In the genomic region with DNA sequence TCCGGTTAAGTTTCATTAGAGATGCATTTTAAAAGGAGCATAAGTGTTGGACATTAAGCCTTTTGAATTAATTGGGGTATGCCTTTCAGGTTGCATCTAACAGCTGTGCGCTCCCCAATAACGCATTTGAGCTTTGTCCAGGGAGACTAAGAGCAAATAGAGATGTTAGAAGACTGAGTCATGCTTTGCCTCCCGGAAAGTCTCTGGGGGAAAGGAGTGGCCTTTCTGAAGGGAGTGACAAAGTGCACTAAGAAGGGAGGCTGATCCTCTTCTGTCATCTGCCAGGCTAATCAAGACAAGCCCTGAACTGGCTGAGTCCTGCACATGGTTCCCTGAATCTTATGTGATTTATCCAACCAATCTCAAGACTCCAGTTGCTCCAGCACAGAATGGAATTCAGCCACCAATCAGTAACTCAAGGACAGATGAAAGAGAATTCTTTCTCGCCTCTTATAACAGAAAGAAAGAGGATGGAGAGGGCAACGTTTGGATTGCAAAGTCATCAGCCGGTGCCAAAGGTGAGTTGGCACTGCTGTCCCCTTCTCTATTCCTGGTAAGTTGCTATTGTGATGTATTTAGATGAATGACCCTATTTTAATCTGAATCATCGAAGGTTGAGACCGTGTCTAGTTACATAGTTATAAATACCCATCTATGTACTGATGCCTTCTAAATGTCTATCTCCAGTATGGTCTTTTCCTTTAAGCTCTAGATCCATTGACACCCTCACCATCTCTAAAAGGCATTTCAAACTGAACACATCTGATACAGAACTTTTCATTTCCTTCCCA, we compare ENCODE assay signal across 12 cellular contexts. TPM values are rescaled to one million over a fixed set of nuclear protein-coding genes. Genes with fewer than 3 reads are reported as not detected.
A peak's percentile ranks its signal among the peaks of the same experiment; 100 is the strongest.
DNase-seq lines count a peak whose midpoint lies in the region; ATAC-seq and TF ChIP-seq lines count a peak whose summit lies in the region.
"Had no signal": no experiment of that assay in that cellular context is flagged by ENCODE, and none has a peak within 500 bp of the region (broad histone marks: within the 10 kb centered on the region; RNA-seq: fewer than 3 reads in every experiment).

No MANE protein-coding gene starts in this region.

- H3K79me2 ChIP-seq in GM23338 (replicated peaks; ENCODE audit: insufficient read depth): peaks cover 18% of the 10 kb centered on the region

- H3K27me3 Mint-ChIP-seq in GM23338 (ENCODE audit: insufficient read depth, low read depth, poor library complexity): peaks cover 2% of the 10 kb centered on the region
- no peaks in the 10 kb centered on the region for H3K27me3 Mint-ChIP-seq in CD8-positive, alpha-beta memory T cell

- ATAC-seq in GM23338 (no peak), GM18517 (IDR thresholded peaks at IDR 0.05; ENCODE audit: unreplicated experiment) (no peak), HG02759 (IDR thresholded peaks at IDR 0.05; ENCODE audit: unreplicated experiment) (no peak)
- ATAC-seq: gastroesophageal sphincter had no signal

- H3K4me1 Mint-ChIP-seq in GM23338: peaks cover 6% of the 10 kb centered on the region; the same call in 2 of the 3 replicates
- peaks cover 0 to 6% (median 6%) of the 10 kb centered on the region in 3 donors for H3K4me1 Mint-ChIP-seq in CD8-positive, alpha-beta memory T cell

- H3K9me3 Mint-ChIP-seq in GM23338: no peaks in the 10 kb centered on the region
- H3K9me3 Mint-ChIP-seq in CD8-positive, alpha-beta memory T cell: no peaks in the 10 kb centered on the region
- H3K9me3 Mint-ChIP-seq: neural crest cell had no signal

- TF ChIP-seq CTCF in GM23338 (conservative IDR thresholded peaks at IDR 0.05; ENCODE audit: low read depth in 2 of 2) (no peak), RWPE1 (conservative IDR thresholded peaks at IDR 0.05; ENCODE audit: low read depth) (no peak)

- H3K9me3 ChIP-seq in CD8-positive, alpha-beta memory T cell (ENCODE audit: low read length): no peaks in the 10 kb centered on the region
- H3K9me3 ChIP-seq: gastroesophageal sphincter had no signal

- H3K4me3 ChIP-seq in GM23338: no peak overlapping the region
- no peak overlapping the region for H3K4me3 ChIP-seq in CD8-positive, alpha-beta memory T cell (ENCODE audit: low read length)
- H3K4me3 ChIP-seq: gastroesophageal sphincter had no signal

- no peak overlapping the region for H2AFZ ChIP-seq in GM23338

- POLR2A ChIA-PET in RWPE1 (lab: Yijun Ruan, JAX; ENCODE audit: low non-redundant PET): no interaction called here
- POLR2A ChIA-PET in CD8-positive, alpha-beta memory T cell (lab: Charles Lee): no interaction called here

- H3K36me3 Mint-ChIP-seq in GM23338 (ENCODE audit: low read depth): peaks cover 21% of the 10 kb centered on the region; the same call in 2 of the 3 replicates
- H3K36me3 Mint-ChIP-seq in CD8-positive, alpha-beta memory T cell: peaks cover 0 to 19% (median 1%) of the 10 kb centered on the region in 3 donors

- H3K4me1 ChIP-seq in GM23338 (ENCODE audit: insufficient read depth): no peaks in the 10 kb centered on the region
- H3K4me1 ChIP-seq in CD8-positive, alpha-beta memory T cell (ENCODE audit: insufficient read depth, low read length): no peaks in the 10 kb centered on the region

- H3K27me3 ChIP-seq in GM23338 (ENCODE audit: insufficient read depth): no peaks in the 10 kb centered on the region
- H3K27me3 ChIP-seq in CD8-positive, alpha-beta memory T cell (ENCODE audit: insufficient read depth, low read length, poor library complexity, severe bottlenecking): no peaks in the 10 kb centered on the region
- H3K27me3 ChIP-seq: gastroesophageal sphincter had no signal

- no peak overlapping the region for H3K4me3 Mint-ChIP-seq in GM23338
- no peak overlapping the region for H3K4me3 Mint-ChIP-seq in CD8-positive, alpha-beta memory T cell
- H3K4me3 Mint-ChIP-seq: neural crest cell had no signal

- no peak overlapping the region for H3K4me2 ChIP-seq in GM23338

- H4K20me1 ChIP-seq in GM23338 (replicated peaks; ENCODE audit: insufficient read depth): peaks cover 5% of the 10 kb centered on the region; the same call in 1 of the 2 replicates

- no peak overlapping the region for H3K27ac Mint-ChIP-seq in GM23338
- H3K27ac Mint-ChIP-seq in CD8-positive, alpha-beta memory T cell: no peak overlapping the region

- CTCF ChIA-PET in RWPE1 (lab: Yijun Ruan, JAX): interaction anchor here (1.5 kb wide), 1 partner anchor 13 kb away, joined by 4 read pairs; no protein-coding TSS in a partner anchor
- CTCF ChIA-PET in CD8-positive, alpha-beta memory T cell (lab: Charles Lee): interaction anchor here (1.2 to 1.9 kb wide), 2 partner anchors 10 to 13 kb away, joined by 9 read pairs; no protein-coding TSS in a partner anchor

- H3K36me3 ChIP-seq in GM23338 (ENCODE audit: insufficient read depth): peaks cover 6% of the 10 kb centered on the region; the same call in 1 of the 2 replicates
- H3K36me3 ChIP-seq in CD8-positive, alpha-beta memory T cell (ENCODE audit: insufficient read depth, low read length): no peaks in the 10 kb centered on the region

- no peak for DNase-seq in GM23338 (ENCODE audit: low spot score)
- peak; percentile 64 for DNase-seq in RWPE1 (ENCODE audit: low spot score)
- DNase-seq in fibroblast of gingiva (ENCODE audit: low read depth): peak; percentile 67
- DNase-seq in renal cortical epithelial cell (ENCODE audit: low read depth): peak; percentile 47
- DNase-seq in DMS79 treated with DMSO at 0.1 percent for 48 hours (lab: John Stamatoyannopoulos, UW): no peak
- DNase-seq in CD8-positive, alpha-beta memory T cell: no peak
- DNase-seq: activated naive CD4-positive, alpha-beta T cell treated with Interleukin-2 at 50 U/mL for 16 hours; T-helper 2 cell had no signal

- no peaks in the 10 kb centered on the region for H3F3A ChIP-seq in GM23338 (replicated peaks; ENCODE audit: low read depth)

- no peaks in the 10 kb centered on the region for H3K9me2 ChIP-seq in GM23338 (ENCODE audit: insufficient read depth)

- peak overlapping the region; percentile 15; the same call in 1 of the 2 replicates for H3K27ac ChIP-seq in GM23338 (ENCODE audit: low read depth)
- H3K27ac ChIP-seq in RWPE1: no peak overlapping the region
- no peak overlapping the region for H3K27ac ChIP-seq in CD8-positive, alpha-beta memory T cell (ENCODE audit: low read depth, low read length)
- H3K27ac ChIP-seq: gastroesophageal sphincter had no signal

TF ChIP-seq in GM23338, 12 proteins besides CTCF, POLR2A, EP300 and RAD21 (continues in another document):
- TF ChIP-seq POLR2AphosphoS5 (IDR thresholded peaks at IDR 0.05; ENCODE audit: low read depth): no peak
- no peak for TF ChIP-seq CREB1 (CRISPR knock-in tag; IDR thresholded peaks at IDR 0.05; ENCODE audit: low read depth)
- TF ChIP-seq JUNB (IDR thresholded peaks at IDR 0.05; ENCODE audit: unreplicated experiment): no peak
- no peak for TF ChIP-seq ZNF331 (CRISPR knock-in tag; IDR thresholded peaks at IDR 0.05; ENCODE audit: low read depth)

RNA-seq across cellular contexts. Expression of a gene that starts 12.1 kb away (rescaled TPM):
- total RNA-seq in GM23338 (2014; rRNA removed; shearing (Covaris generic)): 34.6 and 43.9 TPM in 2 replicates
- polyA plus RNA-seq in GM23338 (2016; fragmentation: Nextera tagmentation; extraction: Ambion mirVana): 10.1 and 10.4 TPM in 2 replicates
- 46.5 and 62.2 TPM in 2 replicates for total RNA-seq in renal cortical epithelial cell
- 10 to 100 TPM; 45.9 to 46.1 TPM for total RNA-seq in CD8-positive, alpha-beta memory T cell
- 4.6 TPM for polyA plus RNA-seq in CD8-positive, alpha-beta memory T cell

RNA-seq across cellular contexts. Expression of a gene that starts 48.2 kb away (rescaled TPM):
- 43.5 and 58.3 TPM in 2 replicates for total RNA-seq in GM23338 (2014; rRNA removed; shearing (Covaris generic))
- polyA plus RNA-seq in GM23338 (2016; fragmentation: Nextera tagmentation; extraction: Ambion mirVana): 15.4 and 16.2 TPM in 2 replicates
- total RNA-seq in renal cortical epithelial cell: 19.3 and 33.0 TPM in 2 replicates
- 10 to 100 TPM; 67.1 to 78.4 TPM for total RNA-seq in CD8-positive, alpha-beta memory T cell
- 24.3 TPM for polyA plus RNA-seq in CD8-positive, alpha-beta memory T cell

Comparison
In these comparisons a context has a peak if more than half of its experiments do, and no peak if none do; other contexts are left out.
1. DNase-seq: peak in RWPE1 (single experiment), fibroblast of gingiva (single experiment) and renal cortical epithelial cell (single experiment); none in GM23338 (single experiment), DMS79 treated with DMSO at 0.1 percent for 48 hours (single experiment) and CD8-positive, alpha-beta memory T cell (0 of 5).